ENCODE assay signal across 9 cellular contexts in genomic region chr19:49335071-49335783, GRCh38. TPM values are rescaled to one million over a fixed set of nuclear protein-coding genes. Genes with fewer than 3 reads are reported as not detected.
DNase-seq lines count a peak whose midpoint lies in the region; ATAC-seq, FAIRE-seq and TF ChIP-seq lines count a peak whose summit lies in the region.
"Had no signal": no experiment of that assay in that cellular context is flagged by ENCODE, and none has a peak within 500 bp of the region (broad histone marks: within the 10 kb centered on the region; RNA-seq: fewer than 3 reads in every experiment).

Gene CD37 (plus strand): TSS chr19:49335406. CDS start chr19:49335541, 135 bp downstream.

- ATAC-seq in Right ventricle myocardium superior (ENCODE audit: poor library complexity) (no peak), gastroesophageal sphincter (no peak)

- no peaks in the 10 kb centered on the region for H3K9me3 Mint-ChIP-seq in mesothelial cell of epicardium

- peaks cover 9% of the 10 kb centered on the region for H3K27me3 Mint-ChIP-seq in mesothelial cell of epicardium (ENCODE audit: low read depth)

- H3K27ac Mint-ChIP-seq in mesothelial cell of epicardium, result no peak within 1 kb of the TSS

- in situ Hi-C loops in KBM-7 (cut with MboI; ENCODE audit: low pct_unique_long_range_greater_than_20kb, low sequenced_read_pairs), result no loop called here

- H3K4me3 Mint-ChIP-seq in mesothelial cell of epicardium, result no peak within 1 kb of the TSS

- FAIRE-seq in H54 (lab: Jason Lieb, UNC), result no peak

- peaks cover 0 to 18% of the 10 kb centered on the region in 2 donors for H3K36me3 ChIP-seq in gastroesophageal sphincter

- TF ChIP-seq EP300 in gastroesophageal sphincter (IDR thresholded peaks at IDR 0.05), result no peak

- H3K27me3 ChIP-seq in gastroesophageal sphincter, result no peaks in the 10 kb centered on the region

- peak within 1 kb of the TSS in 1 of 2 donors; percentile 37 for H3K4me3 ChIP-seq in gastroesophageal sphincter

- TF ChIP-seq POLR2A in H54 (IDR thresholded peaks at IDR 0.05; ENCODE audit: low read depth, low read length), result no peak
- TF ChIP-seq POLR2A in gastroesophageal sphincter (IDR thresholded peaks at IDR 0.05), result no peak

- 72 to 79% methylated on average over 10 to 13 of the region's 13 CpGs for WGBS in gastroesophageal sphincter (ENCODE audit: low coverage in 1 of 2), 2 donors

- TF ChIP-seq CTCF in mesothelial cell of epicardium (IDR thresholded peaks at IDR 0.05; ENCODE audit: unreplicated experiment) (no peak), gastroesophageal sphincter (IDR thresholded peaks at IDR 0.05) (no peak)

- H3K4me1 ChIP-seq in gastroesophageal sphincter, result peaks cover 0 to 26% (median 22%) of the 10 kb centered on the region in 3 donors

- intact Hi-C loops in Right ventricle myocardium superior (cut with DNase I), result no loop called here

- H3K27ac ChIP-seq in gastroesophageal sphincter, result peak within 1 kb of the TSS in 1 of 4 donors; percentile 10
- H3K27ac ChIP-seq: KMS-11 had no signal

- H3K36me3 Mint-ChIP-seq in mesothelial cell of epicardium, result peaks cover 2% of the 10 kb centered on the region

- peaks cover 17% of the 10 kb centered on the region for H3K4me1 Mint-ChIP-seq in mesothelial cell of epicardium

- DNase-seq in KBM-7 (peak; percentile 85), Right ventricle myocardium superior (peak; percentile 56), NCI-H2171 (lab: John Stamatoyannopoulos, UW) (no peak), H54 (ENCODE audit: insufficient read length, low spot score) (no peak), mesothelial cell of epicardium (ENCODE audit: low spot score in 2 of 2, unreplicated experiment in 2 of 2) (no peak)
- peak; percentile 28 to 38 for DNase-seq in activated CD4-positive, alpha-beta T cell treated with anti-CD3 and anti-CD28 coated beads, Interleukin-2, amount 50 U/mL, for 4 hours
- DNase-seq in stimulated activated CD8-positive, alpha-beta memory T cell treated with anti-CD3 and anti-CD28 coated beads, Interleukin-15, amount 100 ng/mL, for 1 hour (ENCODE audit: low read depth), result peak; percentile 37

- no peaks in the 10 kb centered on the region for H3K9me3 ChIP-seq in gastroesophageal sphincter

RNA-seq across cellular contexts. Expression of gene CD37, which starts in this region (rescaled TPM):
- total RNA-seq in Right ventricle myocardium superior, result 4.0 TPM
- not detected in 3 replicates for total RNA-seq in mesothelial cell of epicardium
- total RNA-seq in gastroesophageal sphincter, result 10 to 100 TPM in 2 of 4 donors, 1 to 10 TPM in 2; 4.9 to 18.9 (median 9.3) TPM

Comparison
In these comparisons a context has a peak if more than half of its experiments do, and no peak if none do; other contexts are left out.
1. DNase-seq: peak in KBM-7 (single experiment), activated CD4-positive, alpha-beta T cell treated with anti-CD3 and anti-CD28 coated beads, Interleukin-2, amount 50 U/mL, for 4 hours (2 of 2), Right ventricle myocardium superior (single experiment) and stimulated activated CD8-positive, alpha-beta memory T cell treated with anti-CD3 and anti-CD28 coated beads, Interleukin-15, amount 100 ng/mL, for 1 hour (single experiment); none in NCI-H2171 (single experiment), H54 (single experiment) and mesothelial cell of epicardium (0 of 2).